Comparison of ENCODE assay signal across 18 cellular contexts in the genomic region with DNA sequence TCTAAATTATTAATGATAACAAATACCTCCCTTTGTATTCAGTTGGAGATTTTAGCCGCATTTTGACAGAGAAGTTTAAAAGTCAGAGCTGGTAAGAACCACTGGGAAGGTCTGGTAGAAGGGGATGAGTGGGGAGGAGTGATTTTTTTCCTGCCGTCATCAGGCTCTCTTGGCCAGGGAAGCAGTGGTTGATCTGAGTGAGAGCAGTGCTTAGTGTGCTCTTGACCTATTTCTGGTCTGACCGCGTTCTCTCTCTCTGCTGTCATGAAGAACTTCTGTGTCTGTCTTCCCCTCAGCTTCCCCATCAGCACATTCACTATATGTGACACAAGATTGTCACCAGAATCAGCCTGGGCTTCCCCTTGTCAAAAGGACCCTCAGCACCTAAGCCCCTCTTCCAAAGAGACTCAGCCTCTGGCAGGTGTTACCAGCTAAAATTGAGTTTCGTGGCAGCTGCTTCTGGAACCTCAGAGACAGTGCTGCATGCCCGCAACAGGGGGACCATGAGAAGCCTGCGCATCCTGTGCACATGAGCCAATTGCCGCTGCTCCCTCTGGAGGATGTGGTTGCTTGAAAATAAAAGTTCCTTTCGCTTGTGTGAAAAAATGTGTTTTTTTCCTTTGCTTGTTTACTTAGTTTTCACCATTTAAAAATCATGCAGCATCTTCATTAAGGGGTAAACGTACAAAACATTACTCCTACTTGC.
A peak's percentile ranks its signal among the peaks of the same experiment; 100 is the strongest.
DNase-seq lines count a peak whose midpoint lies in the region; ATAC-seq and TF ChIP-seq lines count a peak whose summit lies in the region.
"Had no signal": no experiment of that assay in that cellular context is flagged by ENCODE, and none has a peak within 500 bp of the region (broad histone marks: within the 10 kb centered on the region; RNA-seq: fewer than 3 reads in every experiment).

No MANE protein-coding gene starts in this region.

- H3F3A ChIP-seq in Loucy (ENCODE audit: low read depth), result no peaks in the 10 kb centered on the region

- no peaks in the 10 kb centered on the region for H4K20me1 ChIP-seq in Loucy (ENCODE audit: insufficient read depth, low read length, poor library complexity, severe bottlenecking)

- H3K4me1 ChIP-seq in heart left ventricle (peaks cover 0 to 3% (median 0%) of the 10 kb centered on the region in 12 donors), right atrium auricular region (no peaks in the 10 kb centered on the region), Loucy (ENCODE audit: insufficient read depth, low read length, poor library complexity, severe bottlenecking) (no peaks in the 10 kb centered on the region), left lung (no peaks in the 10 kb centered on the region), upper lobe of right lung (no peaks in the 10 kb centered on the region), colonic mucosa (no peaks in the 10 kb centered on the region)

- no peaks in the 10 kb centered on the region for H3K79me2 ChIP-seq in Loucy (ENCODE audit: insufficient read depth, low read length)

- H3K27me3 ChIP-seq in heart left ventricle, result peaks cover 0 to 7% (median 0%) of the 10 kb centered on the region in 9 donors
- no peaks in the 10 kb centered on the region for H3K27me3 ChIP-seq in right atrium auricular region
- no peaks in the 10 kb centered on the region for H3K27me3 ChIP-seq in Loucy (ENCODE audit: insufficient read depth, low read length, poor library complexity, severe bottlenecking)
- H3K27me3 ChIP-seq in left lung, result no peaks in the 10 kb centered on the region
- no peaks in the 10 kb centered on the region for H3K27me3 ChIP-seq in upper lobe of right lung
- no peaks in the 10 kb centered on the region for H3K27me3 ChIP-seq in colonic mucosa

- H3K4me3 ChIP-seq in heart left ventricle, result no peak overlapping the region
- H3K4me3 ChIP-seq in right atrium auricular region, result no peak overlapping the region
- H3K4me3 ChIP-seq in Loucy (ENCODE audit: low read length, poor library complexity, severe bottlenecking), result no peak overlapping the region
- no peak overlapping the region for H3K4me3 ChIP-seq in left lung
- no peak overlapping the region for H3K4me3 ChIP-seq in upper lobe of right lung
- H3K4me3 ChIP-seq in colonic mucosa, result no peak overlapping the region
- H3K4me3 ChIP-seq: K562 had no signal

- intact Hi-C loops in heart left ventricle (cut with DNase I) (loop anchor here in 4 of 10 donors (5.0 kb wide), 1 partner anchor 277 kb away; no protein-coding TSS in a partner anchor), left lung (cut with DNase I) (loop anchor here in 1 of 2 donors (10.0 kb wide), 1 partner anchor 280 kb away; no protein-coding TSS in a partner anchor), upper lobe of right lung (cut with DNase I) (loop anchor here (10.0 kb wide), 1 partner anchor 280 kb away; no protein-coding TSS in a partner anchor), colonic mucosa (cut with DNase I) (loop anchor here (5.0 kb wide), 1 partner anchor 277 kb away; no protein-coding TSS in a partner anchor)

- no peaks in the 10 kb centered on the region for H3K9me2 ChIP-seq in Loucy (replicated peaks; ENCODE audit: low read depth, low read length)

- no peak for TF ChIP-seq POLR2A in heart left ventricle (IDR thresholded peaks at IDR 0.05)

- H3K27ac ChIP-seq in heart left ventricle, result no peak overlapping the region
- no peak overlapping the region for H3K27ac ChIP-seq in right atrium auricular region
- no peak overlapping the region for H3K27ac ChIP-seq in left lung
- no peak overlapping the region for H3K27ac ChIP-seq in upper lobe of right lung
- H3K27ac ChIP-seq in colonic mucosa, result no peak overlapping the region

- WGBS in heart left ventricle, 4 donors, result 64 to 66% (median 65%) methylated on average over 10 of the region's 10 CpGs

- no peak for TF ChIP-seq CTCF in heart left ventricle (IDR thresholded peaks at IDR 0.05)
- TF ChIP-seq CTCF in right atrium auricular region (IDR thresholded peaks at IDR 0.05), result no peak
- TF ChIP-seq CTCF in Loucy (conservative IDR thresholded peaks at IDR 0.05; ENCODE audit: low read length), result no peak
- TF ChIP-seq CTCF in left lung (IDR thresholded peaks at IDR 0.05), result no peak
- no peak for TF ChIP-seq CTCF in upper lobe of right lung (IDR thresholded peaks at IDR 0.05)
- TF ChIP-seq CTCF in colonic mucosa (IDR thresholded peaks at IDR 0.05), result no peak

- ATAC-seq in heart left ventricle, result peak in 3 of 4 donors; percentile 46 to 74 (median 57)
- peak; percentile 64 for ATAC-seq in left lung
- ATAC-seq in upper lobe of right lung, result peak; percentile 32
- ATAC-seq: K562, Panc1, SK-N-SH treated with all-trans-retinoic acid at 6 μM for 48 hours had no signal

- DNase-seq in heart left ventricle, result no peak
- no peak for DNase-seq in right atrium auricular region (ENCODE audit: low spot score)
- peak in 1 of 2 donors; percentile 24 for DNase-seq in left lung
- DNase-seq in upper lobe of right lung, result no peak
- no peak for DNase-seq in colonic mucosa
- DNase-seq in AML-193 (lab: John Stamatoyannopoulos, UW), result no peak
- DNase-seq: ACHN; Calu3; CD4-positive, CD25-positive, alpha-beta regulatory T cell; DMS53; HCEC 1CT; NCI-H146; NCI-H2081; NCI-H524 had no signal

- H3K9ac ChIP-seq in Loucy (ENCODE audit: low read depth, low read length, poor library complexity, severe bottlenecking), result no peak overlapping the region
- H3K9ac ChIP-seq in colonic mucosa (ENCODE audit: low read depth in 2 of 2, low read length in 2 of 2), result no peak overlapping the region

- H3K36me3 ChIP-seq in heart left ventricle (no peaks in the 10 kb centered on the region), right atrium auricular region (no peaks in the 10 kb centered on the region), Loucy (ENCODE audit: insufficient read depth, low read length) (no peaks in the 10 kb centered on the region), left lung (no peaks in the 10 kb centered on the region), upper lobe of right lung (no peaks in the 10 kb centered on the region), colonic mucosa (no peaks in the 10 kb centered on the region)

- H2AFZ ChIP-seq in Loucy (ENCODE audit: low read length), result peak overlapping the region; percentile 7; the same call in 1 of the 2 replicates

- H3K4me2 ChIP-seq in Loucy (ENCODE audit: low read depth, low read length, poor library complexity, severe bottlenecking), result no peak overlapping the region

- H3K9me3 ChIP-seq in heart left ventricle (no peaks in the 10 kb centered on the region), right atrium auricular region (no peaks in the 10 kb centered on the region), Loucy (ENCODE audit: insufficient read depth, low read depth, low read length) (no peaks in the 10 kb centered on the region), left lung (no peaks in the 10 kb centered on the region), upper lobe of right lung (no peaks in the 10 kb centered on the region), colonic mucosa (no peaks in the 10 kb centered on the region)
